ENCODE assay signal across 28 cellular contexts in genomic region chr12:123892180-123892559, GRCh38.
"Had no signal": no experiment of that assay in that cellular context is flagged by ENCODE, and none has a peak within 500 bp of the region (broad histone marks: within the 10 kb centered on the region; RNA-seq: fewer than 3 reads in every experiment).

No MANE protein-coding gene starts in this region.

- H3K4me3 ChIP-seq: heart right ventricle, hepatocyte, left lung, lower lobe of right lung, pancreas, prostate gland, spleen, suprapubic skin, thoracic aorta, tibial artery, upper lobe of right lung had no signal

- ATAC-seq: left colon; left lung; lower lobe of right lung; naive thymus-derived CD8-positive, alpha-beta T cell; pancreas; right cardiac atrium; sciatic nerve; upper lobe of right lung had no signal

- H3K27ac Mint-ChIP-seq: immature natural killer cell; naive thymus-derived CD8-positive, alpha-beta T cell; stimulated activated effector memory CD8-positive, alpha-beta T cell treated with anti-CD3 and anti-CD28 coated beads, Interleukin-12 subunit alpha, Interleukin-12 subunit beta, amount 100 ng/mL, for 72 hours; stimulated activated naive CD8-positive, alpha-beta T cell treated with anti-CD3 and anti-CD28 coated beads, Interleukin-15, Interleukin-2, amounts not matched to agents 100 ng/mL and 50 ng/mL, for 24 hours had no signal

- H3K36me3 ChIP-seq: heart right ventricle, left lung, lower lobe of right lung, pancreas, prostate gland, spleen, suprapubic skin, thoracic aorta, tibial artery, upper lobe of right lung had no signal

- H3K79me2 ChIP-seq: hepatocyte had no signal

- H2AFZ ChIP-seq: hepatocyte had no signal

- DNase-seq: heart right ventricle; immature natural killer cell; kidney; left colon; left lung; lower lobe of right lung; mammary epithelial cell; mesenchymal stem cell; naive thymus-derived CD8-positive, alpha-beta T cell; nucleus accumbens; pancreas; right cardiac atrium; small intestine; spleen; stimulated activated CD4-positive, alpha-beta T cell treated with anti-CD3 and anti-CD28 coated beads, Interleukin-4, amount 100 ng/mL, for 24 hours; stimulated activated naive CD4-positive, alpha-beta T cell; tibial artery; trophoblast cell; upper lobe of right lung had no signal

- H3K27me3 Mint-ChIP-seq: stimulated activated naive CD8-positive, alpha-beta T cell treated with anti-CD3 and anti-CD28 coated beads, Interleukin-15, Interleukin-2, amounts not matched to agents 100 ng/mL and 50 ng/mL, for 24 hours had no signal

- H3K4me3 Mint-ChIP-seq: immature natural killer cell; naive thymus-derived CD8-positive, alpha-beta T cell; stimulated activated effector memory CD8-positive, alpha-beta T cell treated with anti-CD3 and anti-CD28 coated beads, Interleukin-12 subunit alpha, Interleukin-12 subunit beta, amount 100 ng/mL, for 72 hours; stimulated activated naive CD8-positive, alpha-beta T cell treated with anti-CD3 and anti-CD28 coated beads, Interleukin-15, Interleukin-2, amounts not matched to agents 100 ng/mL and 50 ng/mL, for 24 hours had no signal

- H3K27me3 ChIP-seq: hepatocyte, pancreas, upper lobe of right lung had no signal

- H3K9me3 Mint-ChIP-seq: immature natural killer cell; naive thymus-derived CD8-positive, alpha-beta T cell; stimulated activated effector memory CD8-positive, alpha-beta T cell treated with anti-CD3 and anti-CD28 coated beads, Interleukin-12 subunit alpha, Interleukin-12 subunit beta, amount 100 ng/mL, for 72 hours; stimulated activated naive CD8-positive, alpha-beta T cell treated with anti-CD3 and anti-CD28 coated beads, Interleukin-15, Interleukin-2, amounts not matched to agents 100 ng/mL and 50 ng/mL, for 24 hours had no signal

- H3K36me3 Mint-ChIP-seq: immature natural killer cell; naive thymus-derived CD8-positive, alpha-beta T cell; stimulated activated effector memory CD8-positive, alpha-beta T cell treated with anti-CD3 and anti-CD28 coated beads, Interleukin-12 subunit alpha, Interleukin-12 subunit beta, amount 100 ng/mL, for 72 hours had no signal

- H3K9me3 ChIP-seq: heart right ventricle, left lung, lower lobe of right lung, pancreas, prostate gland, spleen, suprapubic skin, thoracic aorta, tibial artery, upper lobe of right lung had no signal

- H3K27ac ChIP-seq: heart right ventricle, hepatocyte, left lung, lower lobe of right lung, pancreas, prostate gland, spleen, suprapubic skin, thoracic aorta, tibial artery, upper lobe of right lung had no signal

- FAIRE-seq: islet of Langerhans, kidney, pancreas, small intestine, urothelium cell line had no signal

- H3K4me2 ChIP-seq: hepatocyte had no signal

- H3K4me1 ChIP-seq: heart right ventricle, left lung, lower lobe of right lung, pancreas, prostate gland, spleen, tibial artery, upper lobe of right lung had no signal

- H3K4me1 Mint-ChIP-seq: immature natural killer cell; stimulated activated effector memory CD8-positive, alpha-beta T cell treated with anti-CD3 and anti-CD28 coated beads, Interleukin-12 subunit alpha, Interleukin-12 subunit beta, amount 100 ng/mL, for 72 hours had no signal
